Comparison of ENCODE assay signal across 4 cellular contexts in the genomic region with DNA sequence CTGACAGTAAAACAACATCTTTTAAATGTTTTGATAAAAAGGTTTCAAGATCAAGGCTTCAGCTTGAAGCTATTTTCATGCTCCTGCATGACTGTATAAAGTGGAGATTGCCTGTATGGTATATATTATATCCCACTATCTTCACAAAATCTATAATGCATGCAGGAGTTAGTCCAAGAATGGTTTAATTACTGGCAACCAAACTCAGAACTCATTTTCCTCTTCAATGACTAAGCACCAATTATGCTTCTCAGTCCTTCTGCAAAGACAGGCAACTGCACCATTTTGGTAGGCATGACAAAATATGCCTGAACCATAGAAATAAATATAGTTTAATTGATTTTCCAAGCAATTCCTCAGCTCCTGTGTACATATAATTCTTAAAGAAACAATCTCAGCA. TPM values are rescaled to one million over a fixed set of nuclear protein-coding genes. Genes with fewer than 3 reads are reported as not detected.
"Had no signal": no experiment of that assay in that cellular context is flagged by ENCODE, and none has a peak within 500 bp of the region (broad histone marks: within the 10 kb centered on the region; RNA-seq: fewer than 3 reads in every experiment).

No MANE protein-coding gene starts in this region.

- H3K4me3 ChIP-seq: GM12878 had no signal

- DNase-seq: GDM1, GF-D8 had no signal

- ATAC-seq: GM12878 had no signal

RNA-seq across cellular contexts. Expression of a gene that starts 54.5 kb away (rescaled TPM):
- total RNA-seq: G401, GM12878 had no signal
